In genomic region chr1:175823401-175823800, GRCh38 we compare ENCODE assay signal across 31 cellular contexts.
"Had no signal": no experiment of that assay in that cellular context is flagged by ENCODE, and none has a peak within 500 bp of the region (broad histone marks: within the 10 kb centered on the region; RNA-seq: fewer than 3 reads in every experiment).

No MANE protein-coding gene starts in this region.

- ATAC-seq: activated CD4-positive, CD25-positive, alpha-beta regulatory T cell treated with anti-CD3 and anti-CD28 coated beads, Interleukin-2, amount 50 U/mL, for 24 hours; body of pancreas; effector memory CD8-positive, alpha-beta T cell; esophagus mucosa; natural killer cell; stimulated activated naive CD8-positive, alpha-beta T cell treated with anti-CD3 and anti-CD28 coated beads, Interleukin-15, amount 100 ng/mL, for 72 hours had no signal

- H3K9ac ChIP-seq: neural progenitor cell, parathyroid adenoma had no signal

- H3K4me1 ChIP-seq: adrenal gland, body of pancreas, gastrocnemius medialis, neural progenitor cell, parathyroid adenoma, psoas muscle, sigmoid colon had no signal

- H3K27me3 ChIP-seq: adrenal gland, body of pancreas, gastrocnemius medialis, hepatocyte, neural progenitor cell, sigmoid colon, suprapubic skin, tibial artery had no signal

- H3K36me3 ChIP-seq: adrenal gland, gastrocnemius medialis, neural progenitor cell, sigmoid colon, suprapubic skin, tibial artery had no signal

- H3K27ac ChIP-seq: adrenal gland, body of pancreas, gastrocnemius medialis, hepatocyte, neural progenitor cell, parathyroid adenoma, psoas muscle, sigmoid colon, suprapubic skin had no signal

- DNase-seq: activated CD4-positive, alpha-beta T cell treated with anti-CD3 and anti-CD28 coated beads for 48 hours; activated CD4-positive, alpha-beta T cell treated with anti-CD3 and anti-CD28 coated beads, Interleukin-2, amount 50 U/mL, for 48 hours; activated CD8-positive, alpha-beta memory T cell treated with anti-CD3 and anti-CD28 coated beads for 24 hours; activated CD8-positive, alpha-beta memory T cell treated with anti-CD3 and anti-CD28 coated beads, Interleukin-2, amount 50 U/mL, for 4 hours; activated effector memory CD4-positive, alpha-beta T cell treated with anti-CD3 and anti-CD28 coated beads, Interleukin-2, amount 50 U/mL, for 16 hours; activated naive CD4-positive, alpha-beta T cell treated with anti-CD3 and anti-CD28 coated beads for 36 hours; activated naive CD8-positive, alpha-beta T cell treated with anti-CD3 and anti-CD28 coated beads for 36 hours; activated T-cell treated with anti-CD3 and anti-CD28 coated beads, Interleukin-2, amount 50 U/mL, for 1 hour; aorta; body of pancreas; cortex of kidney; effector memory CD8-positive, alpha-beta T cell; gastrocnemius medialis; natural killer cell; occipital lobe; psoas muscle; sigmoid colon; stimulated activated CD4-positive, alpha-beta T cell treated with anti-CD3 and anti-CD28 coated beads, Interleukin-1b, Interleukin-23, amount 100 ng/mL, for 48 hours; stimulated activated CD4-positive, alpha-beta T cell treated with anti-CD3 and anti-CD28 coated beads, Interleukin-4, amount 100 ng/mL, for 4 hours; stimulated activated CD8-positive, alpha-beta memory T cell treated with anti-CD3 and anti-CD28 coated beads, Interleukin-4, amount 100 ng/mL, for 48 hours; stimulated activated naive CD8-positive, alpha-beta T cell treated with anti-CD3 and anti-CD28 coated beads, Interleukin-15, amount 100 ng/mL, for 72 hours; T-helper 1 cell; tibial artery had no signal

- H3K79me2 ChIP-seq: hepatocyte, parathyroid adenoma had no signal

- H3K4me3 ChIP-seq: adrenal gland, body of pancreas, gastrocnemius medialis, hepatocyte, neural progenitor cell, psoas muscle, sigmoid colon, smooth muscle cell, suprapubic skin, tibial artery had no signal

- H3K4me2 ChIP-seq: hepatocyte, neural progenitor cell, smooth muscle cell had no signal

- H3K9me3 ChIP-seq: adrenal gland, body of pancreas, gastrocnemius medialis, psoas muscle, suprapubic skin, tibial artery had no signal
